Comparison of ENCODE assay signal across 18 cellular contexts in genomic region chr16:50459681-50460080, GRCh38.
"Had no signal": no experiment of that assay in that cellular context is flagged by ENCODE, and none has a peak within 500 bp of the region (broad histone marks: within the 10 kb centered on the region; RNA-seq: fewer than 3 reads in every experiment).

No MANE protein-coding gene starts in this region.

- H3K9me3 Mint-ChIP-seq: activated B cell treated with CpG ODN at 0.5 μM for 24 hours; activated CD4-positive, alpha-beta memory T cell treated with anti-CD3 and anti-CD28 coated beads for 36 hours; activated naive CD8-positive, alpha-beta T cell treated with anti-CD3 and anti-CD28 coated beads, Interleukin-2, amount 50 U/mL, for 24 hours; effector memory CD8-positive, alpha-beta T cell; memory B cell; nephron had no signal

- H3K4me3 Mint-ChIP-seq: activated B cell treated with CpG ODN at 0.5 μM for 24 hours; activated CD4-positive, alpha-beta memory T cell treated with anti-CD3 and anti-CD28 coated beads for 36 hours; activated CD4-positive, alpha-beta T cell treated with anti-CD3 and anti-CD28 coated beads for 36 hours; activated naive CD8-positive, alpha-beta T cell treated with anti-CD3 and anti-CD28 coated beads, Interleukin-2, amount 50 U/mL, for 24 hours; effector memory CD8-positive, alpha-beta T cell; memory B cell; nephron had no signal

- ATAC-seq: activated CD4-positive, alpha-beta T cell treated with anti-CD3 and anti-CD28 coated beads for 36 hours; activated naive CD8-positive, alpha-beta T cell treated with anti-CD3 and anti-CD28 coated beads, Interleukin-2, amount 50 U/mL, for 24 hours; effector memory CD8-positive, alpha-beta T cell; esophagus mucosa had no signal

- H3K4me1 Mint-ChIP-seq: activated B cell treated with CpG ODN at 0.5 μM for 24 hours, memory B cell had no signal

- H3K27ac ChIP-seq: dorsolateral prefrontal cortex had no signal

- H3K27ac Mint-ChIP-seq: activated B cell treated with CpG ODN at 0.5 μM for 24 hours; activated CD4-positive, alpha-beta memory T cell treated with anti-CD3 and anti-CD28 coated beads for 36 hours; activated CD4-positive, alpha-beta T cell treated with anti-CD3 and anti-CD28 coated beads for 36 hours; activated naive CD8-positive, alpha-beta T cell treated with anti-CD3 and anti-CD28 coated beads, Interleukin-2, amount 50 U/mL, for 24 hours; effector memory CD8-positive, alpha-beta T cell; memory B cell; nephron; progenitor cell of endocrine pancreas had no signal

- DNase-seq: activated B cell treated with CpG ODN at 0.5 μM for 24 hours; activated CD4-positive, alpha-beta memory T cell treated with anti-CD3 and anti-CD28 coated beads for 36 hours; activated CD4-positive, alpha-beta T cell treated with anti-CD3 and anti-CD28 coated beads for 36 hours; activated naive CD4-positive, alpha-beta T cell treated with anti-CD3 and anti-CD28 coated beads, Interleukin-2, amount 50 U/mL, for 16 hours; activated naive CD8-positive, alpha-beta T cell treated with anti-CD3 and anti-CD28 coated beads, Interleukin-2, amount 50 U/mL, for 24 hours; activated T-cell treated with anti-CD3 and anti-CD28 coated beads, Interleukin-2, amount 50 U/mL, for 48 hours; caudate nucleus; effector memory CD8-positive, alpha-beta T cell; hippocampal formation; retina; stimulated activated CD4-positive, alpha-beta T cell treated with anti-CD3 and anti-CD28 coated beads, Interleukin-4, amount 100 ng/mL, for 1 hour; stimulated activated naive CD4-positive, alpha-beta T cell treated with Interleukin-2 at 50 U/mL for 16 hours; T-helper 9 cell had no signal

- H3K36me3 Mint-ChIP-seq: activated CD4-positive, alpha-beta memory T cell treated with anti-CD3 and anti-CD28 coated beads for 36 hours; memory B cell had no signal
